1 cellular context compared by ENCODE assay signal in genomic region chr17:43434902-43435319, GRCh38.
TF ChIP-seq lines count a peak whose summit lies in the region.

No MANE protein-coding gene starts in this region.

TF ChIP-seq in IMR-90, 13 proteins besides CTCF, POLR2A, EP300 and RAD21 (continued from another document):
- no peak for TF ChIP-seq ELK1 (IDR thresholded peaks at IDR 0.05; ENCODE audit: borderline replicate concordance, low read depth, low read length)
- no peak for TF ChIP-seq CEBPB (IDR thresholded peaks at IDR 0.05; ENCODE audit: low read depth, low read length)
